In the genomic region with DNA sequence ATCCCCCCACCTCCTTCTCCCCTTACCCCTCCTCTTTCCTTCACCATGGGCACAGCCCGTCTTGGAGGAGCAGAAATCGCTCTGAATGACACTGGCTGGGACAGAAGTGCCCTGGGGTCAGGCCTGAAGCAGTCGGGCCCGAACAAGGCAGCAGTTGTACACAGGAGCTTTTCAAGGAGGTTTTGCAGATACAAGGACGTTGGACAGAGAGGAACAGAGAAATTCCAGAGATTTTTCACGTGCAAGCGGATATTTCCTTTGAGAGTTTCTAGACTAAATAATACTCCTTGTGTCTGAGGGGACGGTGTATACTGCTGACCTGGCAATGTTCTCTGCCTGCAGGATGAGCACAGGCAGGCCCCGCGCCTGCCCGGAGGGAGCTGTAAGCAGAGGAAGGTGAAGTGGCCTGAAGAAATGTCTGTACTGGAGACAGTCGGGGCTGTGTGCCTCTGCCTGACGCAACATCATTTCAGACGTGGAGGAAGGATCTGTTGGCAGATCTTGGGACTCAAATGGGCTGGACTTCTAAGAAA, we compare ENCODE assay signal across 12 cellular contexts.
DNase-seq lines count a peak whose midpoint lies in the region; ATAC-seq, FAIRE-seq and TF ChIP-seq lines count a peak whose summit lies in the region.
"Had no signal": no experiment of that assay in that cellular context is flagged by ENCODE, and none has a peak within 500 bp of the region (broad histone marks: within the 10 kb centered on the region; RNA-seq: fewer than 3 reads in every experiment).

No MANE protein-coding gene starts in this region.

- no peak for TF ChIP-seq POLR2A in GM12892 (IDR thresholded peaks at IDR 0.05; ENCODE audit: low read depth, low read length)

- H3K27ac ChIP-seq in ectodermal cell (ENCODE audit: insufficient read depth, low read depth, low read length, poor library complexity, severe bottlenecking) (peak overlapping the region; percentile 56), mesodermal cell (ENCODE audit: low read depth, low read length, severe bottlenecking) (peak overlapping the region; percentile 88), thoracic aorta (peak overlapping the region; percentile 55 to 58)

- 80 to 81% methylated on average over 14 of the region's 14 CpGs for WGBS in ectodermal cell, 2 experiments
- WGBS in mesodermal cell (ENCODE audit: insufficient coverage in 2 of 2), 2 experiments: 63 to 68% methylated on average over 11 to 13 of the region's 14 CpGs

- H3K27me3 ChIP-seq in ectodermal cell (ENCODE audit: control insufficient read depth, insufficient read depth, low read length, poor library complexity, severe bottlenecking) (no peaks in the 10 kb centered on the region), thoracic aorta (replicated peaks; ENCODE audit: insufficient read depth) (no peaks in the 10 kb centered on the region)
- H3K27me3 ChIP-seq: ascending aorta had no signal

- peak; percentile 32 for DNase-seq in RPMI7951 (ENCODE audit: low read depth)
- DNase-seq in thoracic aorta (ENCODE audit: low spot score): no peak
- DNase-seq in KG1 (lab: John Stamatoyannopoulos, UW): no peak
- no peak for DNase-seq in foreskin fibroblast
- no peak for DNase-seq in GM12892 (ENCODE audit: insufficient read length)
- DNase-seq: CD8-positive, alpha-beta memory T cell; left cardiac atrium; NCI-H1694 treated with DMSO at 0.1 percent for 48 hours had no signal

- H3K4me3 ChIP-seq in ectodermal cell (ENCODE audit: insufficient read depth, low read depth, low read length) (no peak overlapping the region), mesodermal cell (ENCODE audit: extremely low read depth, insufficient read depth, low read length, poor library complexity, severe bottlenecking) (no peak overlapping the region), thoracic aorta (no peak overlapping the region), foreskin fibroblast (ENCODE audit: low read depth in 1 of 2, low read length in 2 of 2) (no peak overlapping the region)
- H3K4me3 ChIP-seq: ascending aorta had no signal

- H3K4me1 ChIP-seq in ectodermal cell (ENCODE audit: control insufficient read depth, insufficient read depth, low read length) (peaks cover 16% of the 10 kb centered on the region), mesodermal cell (ENCODE audit: control insufficient read depth, insufficient read depth, low read length, poor library complexity, severe bottlenecking) (peaks cover 59% of the 10 kb centered on the region), thoracic aorta (ENCODE audit: control insufficient read depth in 1 of 2, low read depth in 2 of 2) (peaks cover 23 to 83% of the 10 kb centered on the region in 2 donors)

- TF ChIP-seq CTCF in thoracic aorta (IDR thresholded peaks at IDR 0.05) (no peak), foreskin fibroblast (IDR thresholded peaks at IDR 0.05; ENCODE audit: low read depth, low read length) (no peak)

- H3K9me3 ChIP-seq in ectodermal cell (ENCODE audit: control insufficient read depth, low read length) (no peaks in the 10 kb centered on the region), mesodermal cell (ENCODE audit: control insufficient read depth, low read length) (no peaks in the 10 kb centered on the region), thoracic aorta (no peaks in the 10 kb centered on the region)
- H3K9me3 ChIP-seq: ascending aorta had no signal

- no peak for FAIRE-seq in GM12892 (lab: Jason Lieb, UNC)

- H3K36me3 ChIP-seq in ectodermal cell (ENCODE audit: control insufficient read depth, insufficient read depth, low read length) (no peaks in the 10 kb centered on the region), mesodermal cell (ENCODE audit: control insufficient read depth, insufficient read depth, low read length) (no peaks in the 10 kb centered on the region), thoracic aorta (no peaks in the 10 kb centered on the region)
- H3K36me3 ChIP-seq: ascending aorta had no signal

- no peak for ATAC-seq in thoracic aorta (ENCODE audit: insufficient number of reproducible peaks, low FRiP score, low read depth)
- ATAC-seq in GM18858 (IDR thresholded peaks at IDR 0.05; ENCODE audit: unreplicated experiment): no peak
